ENCODE assay signal across 12 cellular contexts in genomic region chr12:93387780-93388179, GRCh38. TPM values are rescaled to one million over a fixed set of nuclear protein-coding genes. Genes with fewer than 3 reads are reported as not detected.
A peak's percentile ranks its signal among the peaks of the same experiment; 100 is the strongest.
DNase-seq lines count a peak whose midpoint lies in the region; ATAC-seq and TF ChIP-seq lines count a peak whose summit lies in the region.
"Had no signal": no experiment of that assay in that cellular context is flagged by ENCODE, and none has a peak within 500 bp of the region (broad histone marks: within the 10 kb centered on the region; RNA-seq: fewer than 3 reads in every experiment).

No MANE protein-coding gene starts in this region.

- no peaks in the 10 kb centered on the region for H3K9me3 Mint-ChIP-seq in activated naive CD4-positive, alpha-beta T cell treated with anti-CD3 and anti-CD28 coated beads, Interleukin-2, amount 10 ng/mL, durations not matched to agents 7 days and 5 days
- no peaks in the 10 kb centered on the region for H3K9me3 Mint-ChIP-seq in activated CD4-positive, alpha-beta T cell treated with anti-CD3 and anti-CD28 coated beads, Interleukin-2, amount 10 ng/mL, durations not matched to agents 24 days and 14 days
- H3K9me3 Mint-ChIP-seq in stimulated activated memory B cell treated with anti-CD40 and anti-IgM and Interleukin-4, amounts not matched to agents 10 μg/mL and 1 μg/mL and 100 μg/mL, for 72 hours = no peaks in the 10 kb centered on the region
- H3K9me3 Mint-ChIP-seq: naive thymus-derived CD4-positive, alpha-beta T cell had no signal

- no peak overlapping the region for H3K4me3 ChIP-seq in right cardiac atrium (ENCODE audit: low read length)
- no peak overlapping the region for H3K4me3 ChIP-seq in mucosa of descending colon
- H3K4me3 ChIP-seq: BLaER1 treated with 17β-estradiol and CSF1 and Interleukin-3, amounts not matched to agents 10 nM and 100 nM had no signal

- peak; percentile 70 for DNase-seq in activated naive CD4-positive, alpha-beta T cell treated with Interleukin-2 at 50 U/mL for 16 hours
- no peak for DNase-seq in activated naive CD4-positive, alpha-beta T cell treated with anti-CD3 and anti-CD28 coated beads, Interleukin-2, amount 10 ng/mL, durations not matched to agents 7 days and 5 days
- DNase-seq in activated CD4-positive, alpha-beta T cell treated with anti-CD3 and anti-CD28 coated beads, Interleukin-2, amount 10 ng/mL, durations not matched to agents 24 days and 14 days = no peak
- DNase-seq in right cardiac atrium (no peak), inferior parietal cortex (ENCODE audit: extremely low spot score) (no peak), mucosa of descending colon (no peak)
- DNase-seq: naive thymus-derived CD4-positive, alpha-beta T cell; NCI-H1417 treated with DMSO at 0.1 percent for 48 hours had no signal

- CTCF ChIA-PET in activated naive CD4-positive, alpha-beta T cell treated with anti-CD3 and anti-CD28 coated beads, Interleukin-2, amount 10 ng/mL, durations not matched to agents 7 days and 5 days (lab: Charles Lee) = interaction anchor here (1.0 kb wide), 1 partner anchor 9 kb away, joined by 4 read pairs; no protein-coding TSS in a partner anchor

- no peaks in the 10 kb centered on the region for H3K36me3 ChIP-seq in mucosa of descending colon (ENCODE audit: low read depth)

- no peak overlapping the region for H3K4me3 Mint-ChIP-seq in activated naive CD4-positive, alpha-beta T cell treated with anti-CD3 and anti-CD28 coated beads, Interleukin-2, amount 10 ng/mL, durations not matched to agents 7 days and 5 days
- no peak overlapping the region for H3K4me3 Mint-ChIP-seq in activated CD4-positive, alpha-beta T cell treated with anti-CD3 and anti-CD28 coated beads, Interleukin-2, amount 10 ng/mL, durations not matched to agents 24 days and 14 days
- H3K4me3 Mint-ChIP-seq in stimulated activated memory B cell treated with anti-CD40 and anti-IgM and Interleukin-4, amounts not matched to agents 10 μg/mL and 1 μg/mL and 100 μg/mL, for 72 hours = no peak overlapping the region

- peak overlapping the region; percentile 30 for H3K27ac ChIP-seq in right cardiac atrium (ENCODE audit: low read length)
- H3K27ac ChIP-seq: ascending aorta; BLaER1 treated with 17β-estradiol and CSF1 and Interleukin-3, amounts not matched to agents 10 nM and 100 nM had no signal

- ATAC-seq in right cardiac atrium (peak in 1 of 2 donors; percentile 73), mucosa of descending colon (no peak), esophagus mucosa (no peak)
- ATAC-seq in stimulated activated memory B cell treated with anti-CD40 and anti-IgM and Interleukin-4, amounts not matched to agents 10 μg/mL and 1 μg/mL and 100 μg/mL, for 72 hours = peak; percentile 48
- ATAC-seq: naive thymus-derived CD4-positive, alpha-beta T cell had no signal

- H3K4me1 ChIP-seq in right cardiac atrium (ENCODE audit: control insufficient read depth, insufficient read depth, low read length) (peaks cover 9% of the 10 kb centered on the region), mucosa of descending colon (ENCODE audit: low read depth) (peaks cover 14% of the 10 kb centered on the region)

- H3K27me3 Mint-ChIP-seq in activated naive CD4-positive, alpha-beta T cell treated with anti-CD3 and anti-CD28 coated beads, Interleukin-2, amount 10 ng/mL, durations not matched to agents 7 days and 5 days = no peaks in the 10 kb centered on the region
- H3K27me3 Mint-ChIP-seq in activated CD4-positive, alpha-beta T cell treated with anti-CD3 and anti-CD28 coated beads, Interleukin-2, amount 10 ng/mL, durations not matched to agents 24 days and 14 days = no peaks in the 10 kb centered on the region
- no peaks in the 10 kb centered on the region for H3K27me3 Mint-ChIP-seq in stimulated activated memory B cell treated with anti-CD40 and anti-IgM and Interleukin-4, amounts not matched to agents 10 μg/mL and 1 μg/mL and 100 μg/mL, for 72 hours
- H3K27me3 Mint-ChIP-seq: naive thymus-derived CD4-positive, alpha-beta T cell had no signal

- H3K27ac Mint-ChIP-seq in activated naive CD4-positive, alpha-beta T cell treated with anti-CD3 and anti-CD28 coated beads, Interleukin-2, amount 10 ng/mL, durations not matched to agents 7 days and 5 days = no peak overlapping the region
- H3K27ac Mint-ChIP-seq in activated CD4-positive, alpha-beta T cell treated with anti-CD3 and anti-CD28 coated beads, Interleukin-2, amount 10 ng/mL, durations not matched to agents 24 days and 14 days = peak overlapping the region; percentile 72
- no peak overlapping the region for H3K27ac Mint-ChIP-seq in stimulated activated memory B cell treated with anti-CD40 and anti-IgM and Interleukin-4, amounts not matched to agents 10 μg/mL and 1 μg/mL and 100 μg/mL, for 72 hours

- WGBS in right cardiac atrium = 70% methylated on average over 2 of the region's 2 CpGs

- no peaks in the 10 kb centered on the region for H3K27me3 ChIP-seq in right cardiac atrium (ENCODE audit: control insufficient read depth, insufficient read depth)
- H3K27me3 ChIP-seq: ascending aorta; BLaER1 treated with 17β-estradiol and CSF1 and Interleukin-3, amounts not matched to agents 10 nM and 100 nM had no signal

- TF ChIP-seq CTCF in mucosa of descending colon (IDR thresholded peaks at IDR 0.05) = no peak

- H3K4me1 Mint-ChIP-seq in activated naive CD4-positive, alpha-beta T cell treated with anti-CD3 and anti-CD28 coated beads, Interleukin-2, amount 10 ng/mL, durations not matched to agents 7 days and 5 days = peaks cover 26% of the 10 kb centered on the region
- H3K4me1 Mint-ChIP-seq in activated CD4-positive, alpha-beta T cell treated with anti-CD3 and anti-CD28 coated beads, Interleukin-2, amount 10 ng/mL, durations not matched to agents 24 days and 14 days = peaks cover 35% of the 10 kb centered on the region
- H3K4me1 Mint-ChIP-seq in stimulated activated memory B cell treated with anti-CD40 and anti-IgM and Interleukin-4, amounts not matched to agents 10 μg/mL and 1 μg/mL and 100 μg/mL, for 72 hours = peaks cover 69% of the 10 kb centered on the region

- H3K9me3 ChIP-seq in right cardiac atrium (ENCODE audit: control insufficient read depth, low read length) (no peaks in the 10 kb centered on the region), mucosa of descending colon (no peaks in the 10 kb centered on the region)
- H3K9me3 ChIP-seq: ascending aorta had no signal

- intact Hi-C loops in activated CD4-positive, alpha-beta T cell treated with anti-CD3 and anti-CD28 coated beads, Interleukin-2, amount 10 ng/mL, durations not matched to agents 24 days and 14 days (cut with micrococcal nuclease) = loop anchor here (1.0 to 2.0 kb wide), 3 partner anchors 7 to 289 kb away; no protein-coding TSS in a partner anchor
- intact Hi-C loops in right cardiac atrium (cut with DNase I) (no loop called here), mucosa of descending colon (cut with DNase I, micrococcal nuclease) (loop anchor here in 1 of 2 donors (10.0 kb wide), 1 partner anchor 283 kb away; no protein-coding TSS in a partner anchor)

- H3K36me3 Mint-ChIP-seq in activated naive CD4-positive, alpha-beta T cell treated with anti-CD3 and anti-CD28 coated beads, Interleukin-2, amount 10 ng/mL, durations not matched to agents 7 days and 5 days = peaks cover 20% of the 10 kb centered on the region
- H3K36me3 Mint-ChIP-seq in activated CD4-positive, alpha-beta T cell treated with anti-CD3 and anti-CD28 coated beads, Interleukin-2, amount 10 ng/mL, durations not matched to agents 24 days and 14 days (ENCODE audit: low read depth) = peaks cover 42% of the 10 kb centered on the region
- peaks cover 27% of the 10 kb centered on the region for H3K36me3 Mint-ChIP-seq in stimulated activated memory B cell treated with anti-CD40 and anti-IgM and Interleukin-4, amounts not matched to agents 10 μg/mL and 1 μg/mL and 100 μg/mL, for 72 hours

RNA-seq across cellular contexts. Expression of gene NUDT4, which starts 10.1 kb away (rescaled TPM):
- 86.6 and 94.5 TPM in 2 replicates for total RNA-seq in activated CD4-positive, alpha-beta T cell treated with anti-CD3 and anti-CD28 coated beads, Interleukin-2, amount 10 ng/mL, durations not matched to agents 24 days and 14 days
- total RNA-seq in right cardiac atrium (100 to 1,000 TPM; 153 to 206 (median 178) TPM), mucosa of descending colon (100 to 1,000 TPM in 2 of 3 donors, 10 to 100 TPM in 1; 76.9 to 136 (median 121) TPM), esophagus mucosa (21.6 TPM)
- polyA plus RNA-seq in right cardiac atrium = 95.0 TPM

RNA-seq across cellular contexts. Expression of gene UBE2N, which starts 54.0 kb away (rescaled TPM):
- 225 and 243 TPM in 2 replicates for total RNA-seq in activated CD4-positive, alpha-beta T cell treated with anti-CD3 and anti-CD28 coated beads, Interleukin-2, amount 10 ng/mL, durations not matched to agents 24 days and 14 days
- total RNA-seq in right cardiac atrium (10 to 100 TPM; 80.7 to 95.2 (median 88.5) TPM), mucosa of descending colon (10 to 100 TPM; 65.5 to 92.2 (median 81.3) TPM), esophagus mucosa (89.2 TPM)
- polyA plus RNA-seq in right cardiac atrium = 79.2 TPM
